In the genomic region with DNA sequence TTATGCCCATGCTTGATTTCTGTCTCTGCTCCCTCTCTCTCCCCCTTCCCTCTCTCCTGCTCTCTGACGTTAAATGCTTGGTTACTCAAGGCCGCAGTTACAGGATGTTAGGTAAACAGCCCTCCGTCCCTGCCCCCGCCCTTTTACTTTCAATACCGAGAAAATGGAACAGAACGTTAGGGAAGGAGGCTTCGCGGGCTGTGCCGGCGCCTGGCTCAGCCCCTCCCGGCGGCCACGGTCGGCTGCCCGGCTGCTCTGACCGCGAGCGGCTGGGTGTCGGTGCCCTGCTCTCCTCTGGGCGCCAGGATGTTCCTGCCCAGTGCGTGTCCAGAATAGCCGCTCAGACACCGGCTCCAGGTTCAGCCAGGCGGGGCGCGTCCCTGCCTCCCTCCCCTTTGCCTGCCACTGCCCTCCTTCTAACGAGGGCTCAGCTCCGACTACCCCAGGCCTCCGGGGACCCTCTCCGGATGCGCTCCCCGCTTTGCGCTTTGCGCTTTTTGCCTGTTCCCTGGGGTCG, we compare ENCODE assay signal across 8 cellular contexts.
DNase-seq lines count a peak whose midpoint lies in the region; ATAC-seq and TF ChIP-seq lines count a peak whose summit lies in the region.

No MANE protein-coding gene starts in this region.

- H3K27ac ChIP-seq in colonic mucosa (no peak overlapping the region), mesenchymal stem cell (ENCODE audit: low read length, poor library complexity, severe bottlenecking) (no peak overlapping the region)

- H3K4me2 ChIP-seq in mesenchymal stem cell (ENCODE audit: low read length, poor library complexity, severe bottlenecking) = peak overlapping the region; percentile 62

- TF ChIP-seq CTCF in AG04449 (IDR thresholded peaks at IDR 0.05; ENCODE audit: insufficient read depth, low read length, missing control alignments) (no peak), colonic mucosa (IDR thresholded peaks at IDR 0.05) (no peak)

- H3K36me3 ChIP-seq in colonic mucosa = no peaks in the 10 kb centered on the region
- no peaks in the 10 kb centered on the region for H3K36me3 ChIP-seq in mesenchymal stem cell (ENCODE audit: control insufficient read depth in 1 of 2, insufficient read depth in 2 of 2, low read depth in 1 of 2, low read length in 2 of 2)

- no peak overlapping the region for H2BK15ac ChIP-seq in mesenchymal stem cell (ENCODE audit: low read depth, poor library complexity, severe bottlenecking)

- no peak for DNase-seq in AG04449 (ENCODE audit: low read depth, low spot score)
- peak; percentile 60 for DNase-seq in NCI-H526 treated with DMSO at 0.1 percent for 48 hours (lab: John Stamatoyannopoulos, UW)
- no peak for DNase-seq in colonic mucosa
- DNase-seq in mesenchymal stem cell = peak; percentile 20
- no peak for DNase-seq in NCI-H446 treated with DMSO at 0.1 percent for 48 hours (lab: John Stamatoyannopoulos, UW)

- intact Hi-C loops in colonic mucosa (cut with DNase I) = no loop called here

- H2AK5ac ChIP-seq in mesenchymal stem cell (ENCODE audit: low read length, severe bottlenecking) = no peak overlapping the region

- no peak overlapping the region for H2BK12ac ChIP-seq in mesenchymal stem cell (ENCODE audit: low read length in 2 of 2)

- H3K23ac ChIP-seq in mesenchymal stem cell (ENCODE audit: low read length in 2 of 2) = no peak overlapping the region

- no peak overlapping the region for H2BK5ac ChIP-seq in mesenchymal stem cell (ENCODE audit: low read depth, low read length, poor library complexity, severe bottlenecking)

- no peak overlapping the region for H3K14ac ChIP-seq in mesenchymal stem cell (ENCODE audit: low read length in 2 of 2)

- H4K8ac ChIP-seq in mesenchymal stem cell (ENCODE audit: low read length) = no peak overlapping the region

- H3K79me1 ChIP-seq in mesenchymal stem cell (replicated peaks; ENCODE audit: low read length, poor library complexity, severe bottlenecking) = no peaks in the 10 kb centered on the region

- H3K4me1 ChIP-seq in colonic mucosa (no peaks in the 10 kb centered on the region), mesenchymal stem cell (ENCODE audit: control insufficient read depth, insufficient read depth, low read depth, low read length) (peaks cover 6% of the 10 kb centered on the region)

- peak overlapping the region; percentile 43 for H3K4me3 ChIP-seq in AG04449 (ENCODE audit: low read depth, low read length)
- H3K4me3 ChIP-seq in colonic mucosa = peak overlapping the region; percentile 17
- peak overlapping the region; percentile 2 to 71 for H3K4me3 ChIP-seq in mesenchymal stem cell (ENCODE audit: insufficient read depth in 1 of 2, low read depth in 1 of 2, low read length in 2 of 2)

- H3K9ac ChIP-seq in colonic mucosa (ENCODE audit: low read depth in 2 of 2, low read length in 2 of 2) = no peak overlapping the region
- H3K9ac ChIP-seq in mesenchymal stem cell (ENCODE audit: low read length) = peak overlapping the region; percentile 81

- 3% methylated on average over 34 of the region's 35 CpGs for WGBS in mesenchymal stem cell

- ATAC-seq in GM18498 (IDR thresholded peaks at IDR 0.05; ENCODE audit: unreplicated experiment) (peak; percentile 92), HG02973 (IDR thresholded peaks at IDR 0.05; ENCODE audit: unreplicated experiment) (peak; percentile 80), GM18517 (IDR thresholded peaks at IDR 0.05; ENCODE audit: unreplicated experiment) (no peak)

- H3K27me3 ChIP-seq in colonic mucosa (no peaks in the 10 kb centered on the region), mesenchymal stem cell (ENCODE audit: control insufficient read depth in 1 of 2, insufficient read depth in 1 of 2, low read length in 2 of 2) (peaks cover 6 to 20% of the 10 kb centered on the region in 2 experiments)

- peak overlapping the region; percentile 49 for H2AFZ ChIP-seq in mesenchymal stem cell (ENCODE audit: low read depth, low read length)

- no peak overlapping the region for H2BK120ac ChIP-seq in mesenchymal stem cell (ENCODE audit: low read depth, low read length)

- H3K9me3 ChIP-seq in colonic mucosa (no peaks in the 10 kb centered on the region), mesenchymal stem cell (ENCODE audit: control insufficient read depth, low read length) (no peaks in the 10 kb centered on the region)

- H4K91ac ChIP-seq in mesenchymal stem cell (ENCODE audit: low read length) = no peak overlapping the region

- CTCF ChIA-PET in AG04449 (lab: Yijun Ruan, JAX) = no interaction called here

- no peak overlapping the region for H3K4ac ChIP-seq in mesenchymal stem cell (ENCODE audit: low read depth in 1 of 2, low read length in 2 of 2)

- POLR2A ChIA-PET in AG04449 (lab: Yijun Ruan, JAX) = no interaction called here

- no peak overlapping the region for H3K18ac ChIP-seq in mesenchymal stem cell (ENCODE audit: low read depth in 1 of 2, low read length in 2 of 2)

Comparison
In these comparisons a context has a peak if more than half of its experiments do, and no peak if none do; other contexts are left out.
1. DNase-seq: peak in NCI-H526 treated with DMSO at 0.1 percent for 48 hours (single experiment) and mesenchymal stem cell (single experiment); none in AG04449 (single experiment), colonic mucosa (single experiment) and NCI-H446 treated with DMSO at 0.1 percent for 48 hours (single experiment).
2. Peak in every context shown above with its lines, with median percentiles within 50 percentile points of each other: H3K4me3 ChIP-seq.